1 cellular context compared by ENCODE assay signal in the genomic region with DNA sequence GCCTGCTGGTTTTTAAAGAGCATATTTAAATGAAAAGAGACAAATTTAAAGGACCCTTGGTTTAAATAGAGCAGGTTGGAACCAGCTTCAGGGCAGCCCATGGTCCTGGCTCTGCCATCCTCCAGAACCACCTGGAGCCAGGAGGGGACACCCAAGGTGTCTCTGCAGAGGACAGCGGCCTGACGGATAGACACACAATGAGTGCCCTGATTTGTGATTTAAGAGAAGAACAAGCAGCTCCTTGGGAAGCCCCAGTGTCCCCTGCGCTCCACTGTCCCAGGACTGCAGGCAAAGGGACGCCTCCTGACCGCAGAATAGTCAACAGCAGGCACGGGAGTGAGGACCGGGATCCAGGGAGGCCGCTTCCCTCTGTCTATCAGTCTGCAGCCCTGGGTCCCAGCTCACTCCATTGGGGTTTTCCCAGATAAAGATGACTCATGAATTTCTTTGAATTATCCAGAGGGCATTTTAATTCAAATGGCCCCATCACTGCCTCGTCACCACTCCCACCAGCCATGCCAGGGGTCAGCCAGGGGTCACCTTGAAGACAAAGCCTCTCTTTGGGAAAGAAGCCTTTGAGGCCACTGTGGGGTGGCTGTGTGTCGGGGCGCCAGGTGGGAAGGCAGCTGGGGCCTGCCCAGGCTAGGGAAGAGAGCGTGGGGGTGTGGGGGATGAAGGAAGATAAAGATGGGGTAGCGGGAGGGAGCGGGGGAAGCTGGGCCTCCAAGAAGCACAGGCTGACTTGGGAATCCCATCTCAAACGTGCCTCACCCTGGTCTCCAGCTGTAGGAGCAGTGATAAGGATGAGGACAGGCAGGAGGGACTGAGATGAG.
TF ChIP-seq lines count a peak whose summit lies in the region.
"Not testable (repeated sequence)": the region's sequence is repeated elsewhere in the genome, so short reads cannot be mapped to it uniquely, and the experiment has no call there.

No MANE protein-coding gene starts in this region.

TF ChIP-seq in K562, 482 proteins besides CTCF, POLR2A, EP300 and RAD21 (continued from another document):
- peak; percentile 87 for TF ChIP-seq TCF3 (CRISPR knock-in tag; IDR thresholded peaks at IDR 0.05)
- peak; percentile 56; the same call in 1 of the 2 replicates for TF ChIP-seq DPF2 (IDR thresholded peaks at IDR 0.05)
- peak; percentile 60; the same call in 1 of the 2 replicates for TF ChIP-seq ESRRA (IDR thresholded peaks at IDR 0.05; ENCODE audit: borderline replicate concordance, low read depth)
- TF ChIP-seq TAL1 (IDR thresholded peaks at IDR 0.05): peak; percentile 66
- peak; percentile 27; the same call in 1 of the 2 replicates for TF ChIP-seq CXXC5 (CRISPR knock-in tag; IDR thresholded peaks at IDR 0.05)
- TF ChIP-seq NFIC (IDR thresholded peaks at IDR 0.05): peak; percentile 62; the same call in 1 of the 2 replicates
- TF ChIP-seq SMARCA4 (IDR thresholded peaks at IDR 0.05): 0 out of 2 replicates have a peak, but pooled peaks have one; percentile 44
- TF ChIP-seq HDAC1 (IDR thresholded peaks at IDR 0.05): peak in 1 of 2 experiments; percentile 59; a peak in 2 of 4 replicates
- peak; percentile 72 for TF ChIP-seq EGR1 (conservative IDR thresholded peaks at IDR 0.05)
- TF ChIP-seq, protein P1, sequence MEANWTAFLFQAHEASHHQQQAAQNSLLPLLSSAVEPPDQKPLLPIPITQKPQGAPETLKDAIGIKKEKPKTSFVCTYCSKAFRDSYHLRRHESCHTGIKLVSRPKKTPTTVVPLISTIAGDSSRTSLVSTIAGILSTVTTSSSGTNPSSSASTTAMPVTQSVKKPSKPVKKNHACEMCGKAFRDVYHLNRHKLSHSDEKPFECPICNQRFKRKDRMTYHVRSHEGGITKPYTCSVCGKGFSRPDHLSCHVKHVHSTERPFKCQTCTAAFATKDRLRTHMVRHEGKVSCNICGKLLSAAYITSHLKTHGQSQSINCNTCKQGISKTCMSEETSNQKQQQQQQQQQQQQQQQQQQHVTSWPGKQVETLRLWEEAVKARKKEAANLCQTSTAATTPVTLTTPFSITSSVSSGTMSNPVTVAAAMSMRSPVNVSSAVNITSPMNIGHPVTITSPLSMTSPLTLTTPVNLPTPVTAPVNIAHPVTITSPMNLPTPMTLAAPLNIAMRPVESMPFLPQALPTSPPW (CRISPR knock-in tag; IDR thresholded peaks at IDR 0.05): peak; percentile 58
- TF ChIP-seq NR2C1 (IDR thresholded peaks at IDR 0.05): 0 out of 2 replicates have a peak, but pooled peaks have one; percentile 31
- peak; percentile 39; the same call in 1 of the 2 replicates for TF ChIP-seq NR2C1 (tag; IDR thresholded peaks at IDR 0.05)
- TF ChIP-seq BHLHE40 (IDR thresholded peaks at IDR 0.05; ENCODE audit: low read length): peak; percentile 85
- 0 out of 2 replicates have a peak, but pooled peaks have one; percentile 13 for TF ChIP-seq MTA3 (IDR thresholded peaks at IDR 0.05; ENCODE audit: borderline replicate concordance)
- peak; percentile 73 for TF ChIP-seq NCOR1 (IDR thresholded peaks at IDR 0.05)
- peak; percentile 71; the same call in 1 of the 2 replicates for TF ChIP-seq CTBP1 (IDR thresholded peaks at IDR 0.05; ENCODE audit: borderline replicate concordance)
- 0 out of 2 replicates have a peak, but pooled peaks have one; percentile 45 for TF ChIP-seq POLR2AphosphoS5 (IDR thresholded peaks at IDR 0.05; ENCODE audit: control insufficient read depth, insufficient read depth, low read depth, low read length)
- TF ChIP-seq, protein P2, sequence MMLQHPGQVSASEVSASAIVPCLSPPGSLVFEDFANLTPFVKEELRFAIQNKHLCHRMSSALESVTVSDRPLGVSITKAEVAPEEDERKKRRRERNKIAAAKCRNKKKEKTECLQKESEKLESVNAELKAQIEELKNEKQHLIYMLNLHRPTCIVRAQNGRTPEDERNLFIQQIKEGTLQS (IDR thresholded peaks at IDR 0.05): peak; percentile 43
- TF ChIP-seq, protein P2 (CRISPR knock-in tag; conservative IDR thresholded peaks at IDR 0.05): not testable (repeated sequence)
- peak; percentile 60 to 82; a peak in 3 of 4 replicates for TF ChIP-seq KDM1A (IDR thresholded peaks at IDR 0.05)
- TF ChIP-seq ZNF316 (IDR thresholded peaks at IDR 0.05): peak; percentile 53
- peak; percentile 27; the same call in 1 of the 2 replicates for TF ChIP-seq ZEB2 (IDR thresholded peaks at IDR 0.05)
- TF ChIP-seq, protein P3, sequence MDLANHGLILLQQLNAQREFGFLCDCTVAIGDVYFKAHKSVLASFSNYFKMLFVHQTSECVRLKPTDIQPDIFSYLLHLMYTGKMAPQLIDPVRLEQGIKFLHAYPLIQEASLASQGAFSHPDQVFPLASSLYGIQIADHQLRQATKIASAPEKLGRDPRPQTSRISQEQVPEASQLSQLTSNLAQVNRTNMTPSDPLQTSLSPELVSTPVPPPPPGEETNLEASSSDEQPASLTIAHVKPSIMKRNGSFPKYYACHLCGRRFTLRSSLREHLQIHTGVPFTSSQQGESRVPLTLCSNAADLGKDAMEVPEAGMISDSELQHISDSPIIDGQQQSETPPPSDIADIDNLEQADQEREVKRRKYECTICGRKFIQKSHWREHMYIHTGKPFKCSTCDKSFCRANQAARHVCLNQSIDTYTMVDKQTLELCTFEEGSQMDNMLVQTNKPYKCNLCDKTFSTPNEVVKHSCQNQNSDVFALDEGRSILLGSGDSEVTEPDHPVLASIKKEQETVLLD (IDR thresholded peaks at IDR 0.05): 0 out of 2 replicates have a peak, but pooled peaks have one; percentile 27
- TF ChIP-seq HDAC2 (IDR thresholded peaks at IDR 0.05): peak; percentile 45; the same call in 1 of the 2 replicates
- TF ChIP-seq ARID1B (IDR thresholded peaks at IDR 0.05): peak; percentile 85
- TF ChIP-seq, protein P4, sequence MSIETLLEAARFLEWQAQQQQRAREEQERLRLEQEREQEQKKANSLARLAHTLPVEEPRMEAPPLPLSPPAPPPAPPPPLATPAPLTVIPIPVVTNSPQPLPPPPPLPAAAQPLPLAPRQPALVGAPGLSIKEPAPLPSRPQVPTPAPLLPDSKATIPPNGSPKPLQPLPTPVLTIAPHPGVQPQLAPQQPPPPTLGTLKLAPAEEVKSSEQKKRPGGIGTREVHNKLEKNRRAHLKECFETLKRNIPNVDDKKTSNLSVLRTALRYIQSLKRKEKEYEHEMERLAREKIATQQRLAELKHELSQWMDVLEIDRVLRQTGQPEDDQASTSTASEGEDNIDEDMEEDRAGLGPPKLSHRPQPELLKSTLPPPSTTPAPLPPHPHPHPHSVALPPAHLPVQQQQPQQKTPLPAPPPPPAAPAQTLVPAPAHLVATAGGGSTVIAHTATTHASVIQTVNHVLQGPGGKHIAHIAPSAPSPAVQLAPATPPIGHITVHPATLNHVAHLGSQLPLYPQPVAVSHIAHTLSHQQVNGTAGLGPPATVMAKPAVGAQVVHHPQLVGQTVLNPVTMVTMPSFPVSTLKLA (conservative IDR thresholded peaks at IDR 0.05): 0 out of 4 replicates have a peak, but pooled peaks of 1 of the 2 experiments have one; percentile 19
- peak; percentile 89 for TF ChIP-seq CBFA2T3 (IDR thresholded peaks at IDR 0.05)
- 0 out of 4 replicates have a peak, but pooled peaks of 1 of the 2 experiments have one; percentile 19 for TF ChIP-seq TRIM24 (IDR thresholded peaks at IDR 0.05)
- TF ChIP-seq JUND (IDR thresholded peaks at IDR 0.05; ENCODE audit: borderline replicate concordance, low read depth, low read length): 0 out of 2 replicates have a peak, but pooled peaks have one; percentile 12
- not testable (repeated sequence) for TF ChIP-seq JUND (tag; IDR thresholded peaks at IDR 0.05; ENCODE audit: borderline replicate concordance, low read depth, low read length); TEAD4 (CRISPR knock-in tag; IDR thresholded peaks at IDR 0.05; ENCODE audit: borderline replicate concordance)
- TF ChIP-seq, protein P5, sequence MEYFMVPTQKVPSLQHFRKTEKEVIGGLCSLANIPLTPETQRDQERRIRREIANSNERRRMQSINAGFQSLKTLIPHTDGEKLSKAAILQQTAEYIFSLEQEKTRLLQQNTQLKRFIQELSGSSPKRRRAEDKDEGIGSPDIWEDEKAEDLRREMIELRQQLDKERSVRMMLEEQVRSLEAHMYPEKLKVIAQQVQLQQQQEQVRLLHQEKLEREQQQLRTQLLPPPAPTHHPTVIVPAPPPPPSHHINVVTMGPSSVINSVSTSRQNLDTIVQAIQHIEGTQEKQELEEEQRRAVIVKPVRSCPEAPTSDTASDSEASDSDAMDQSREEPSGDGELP (CRISPR knock-in tag; IDR thresholded peaks at IDR 0.05; ENCODE audit: borderline replicate concordance): peak; percentile 89
- TF ChIP-seq MTA2 (IDR thresholded peaks at IDR 0.05; ENCODE audit: low read depth): peak; percentile 48; the same call in 1 of the 2 replicates
- TF ChIP-seq CBFA2T2 (conservative IDR thresholded peaks at IDR 0.05): peak; percentile 87
- peak; percentile 42; the same call in 1 of the 2 replicates for TF ChIP-seq SMARCE1 (IDR thresholded peaks at IDR 0.05)
- peak; percentile 60; the same call in 1 of the 2 replicates for TF ChIP-seq TEAD4 (IDR thresholded peaks at IDR 0.05; ENCODE audit: low read length)
